9 cellular contexts compared by ENCODE assay signal in the genomic region with DNA sequence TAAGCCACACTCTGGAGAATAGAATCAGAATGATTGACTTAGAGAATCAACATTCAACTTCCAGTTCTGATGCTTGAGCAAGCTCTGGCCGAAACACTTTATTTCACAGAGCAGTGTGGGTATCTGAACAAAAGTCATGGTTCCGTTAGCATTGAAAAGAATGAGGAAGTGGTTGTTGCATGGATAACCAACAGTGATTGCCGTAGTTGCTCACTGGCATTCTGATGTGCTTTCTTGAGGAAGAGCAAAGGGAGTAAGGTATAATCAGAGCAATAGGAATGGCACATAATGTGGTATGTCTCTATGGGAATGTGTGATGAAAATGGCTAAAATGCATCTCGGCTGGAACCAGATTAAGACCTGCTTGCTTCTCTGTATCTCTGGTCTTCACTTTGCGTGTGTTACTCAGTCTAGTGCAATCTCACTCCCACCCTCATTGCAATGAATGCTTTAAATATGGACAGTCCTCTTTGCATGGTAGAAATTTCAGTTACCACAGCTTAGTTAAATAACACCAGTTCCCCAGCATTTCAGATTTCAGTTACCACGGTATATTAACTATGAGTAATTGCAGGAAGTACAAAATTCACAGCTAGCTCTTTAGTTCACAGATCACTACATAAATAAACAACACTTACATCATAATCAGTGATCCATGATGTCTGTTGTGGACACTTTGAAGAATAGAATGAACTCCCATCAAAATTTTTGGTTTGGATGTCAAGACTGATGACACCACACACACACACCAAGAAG. TPM values are rescaled to one million over a fixed set of nuclear protein-coding genes. Genes with fewer than 3 reads are reported as not detected.
DNase-seq lines count a peak whose midpoint lies in the region; ATAC-seq, FAIRE-seq and TF ChIP-seq lines count a peak whose summit lies in the region.
"Had no signal": no experiment of that assay in that cellular context is flagged by ENCODE, and none has a peak within 500 bp of the region (broad histone marks: within the 10 kb centered on the region; RNA-seq: fewer than 3 reads in every experiment).

No MANE protein-coding gene starts in this region.

- CTCF ChIA-PET in H1 (lab: Charles Lee; ENCODE audit: partially characterized antibody) = interaction anchor here (3.5 kb wide), 1 partner anchor 8 kb away, joined by 14 read pairs; a partner anchor contains a TSS
- CTCF ChIA-PET in mammary epithelial cell (lab: Charles Lee; ENCODE audit: low non-redundant PET) = no interaction called here

- WGBS in H1 (ENCODE audit: extremely low coverage in 1 of 2, insufficient coverage in 1 of 2, insufficient read length in 1 of 2, insufficient replicate concordance in 2 of 2, low coverage in 1 of 2, low lambda C conversion rate in 2 of 2, missing lambda C conversion rate in 1 of 2), 2 experiments = 87% methylated on average over 6 of the region's 6 CpGs; no CpG with 5 or more reads in 1 of the 2 experiments
- WGBS in mammary epithelial cell (ENCODE audit: low coverage, missing lambda C conversion rate) = 72% methylated on average over 6 of the region's 6 CpGs

- H3K9ac ChIP-seq in H1 (replicated peaks in 1 of 4; ENCODE audit: extremely low read depth in 1 of 4, low read depth in 3 of 4, low read length in 3 of 4) (no peak overlapping the region), mammary epithelial cell (ENCODE audit: insufficient read depth, low read length) (no peak overlapping the region)

- no peak overlapping the region for H2BK120ac ChIP-seq in H1 (replicated peaks; ENCODE audit: low read depth, low read length)

- no peaks in the 10 kb centered on the region for H3K9me3 ChIP-seq in H1 (ENCODE audit: insufficient read depth in 2 of 2, low read depth in 1 of 2, low read length in 1 of 2)
- no peaks in the 10 kb centered on the region for H3K9me3 ChIP-seq in mammary epithelial cell (replicated peaks; ENCODE audit: insufficient read depth, low read length)
- no peaks in the 10 kb centered on the region for H3K9me3 ChIP-seq in MG63

- H3K79me1 ChIP-seq in H1 (ENCODE audit: low read depth, low read length) = no peaks in the 10 kb centered on the region

- TF ChIP-seq POLR2A in H1 (IDR thresholded peaks at IDR 0.05; ENCODE audit: control extremely low read depth in 1 of 2, low read depth in 2 of 2, low read length in 2 of 2) = no peak

- no peak for TF ChIP-seq RAD21 in H1 (IDR thresholded peaks at IDR 0.05 in 1 of 2, conservative IDR thresholded peaks at IDR 0.05 in 1 of 2; ENCODE audit: low read depth in 2 of 2, low read length in 2 of 2)

- H3K14ac ChIP-seq in H1 (ENCODE audit: insufficient read length) = no peak overlapping the region

- FAIRE-seq in H1 (lab: Jason Lieb, UNC) = no peak

- TF ChIP-seq CTCF in H1 (IDR thresholded peaks at IDR 0.05; ENCODE audit: control extremely low read depth in 1 of 3, insufficient read depth in 1 of 3, low read depth in 1 of 3, low read length in 3 of 3) (no peak), mammary epithelial cell (conservative IDR thresholded peaks at IDR 0.05 in 1 of 2, IDR thresholded peaks at IDR 0.05 in 1 of 2; ENCODE audit: extremely low read depth in 1 of 2, insufficient read depth in 1 of 2, low read depth in 1 of 2, low read length in 2 of 2) (no peak)

- POLR2A ChIA-PET in H1 (lab: Charles Lee; ENCODE audit: partially characterized antibody) = interaction anchor here (0.7 to 1.2 kb wide), 2 partner anchors 8 to 9 kb away, joined by 3 read pairs; a partner anchor contains a TSS

- no peak overlapping the region for H2BK15ac ChIP-seq in H1 (ENCODE audit: low read length)

- H4K20me1 ChIP-seq in H1 (replicated peaks in 1 of 2; ENCODE audit: control insufficient read depth in 1 of 2, insufficient read depth in 2 of 2, low read length in 2 of 2) = no peaks in the 10 kb centered on the region
- no peaks in the 10 kb centered on the region for H4K20me1 ChIP-seq in mammary epithelial cell (ENCODE audit: insufficient read depth, low read length)

- H3K79me2 ChIP-seq in H1 (ENCODE audit: control insufficient read depth in 1 of 2, insufficient read depth in 2 of 2, low read length in 2 of 2) = no peaks in the 10 kb centered on the region
- H3K79me2 ChIP-seq in mammary epithelial cell (ENCODE audit: insufficient read depth, low read length) = no peaks in the 10 kb centered on the region

- no peak for TF ChIP-seq EP300 in H1 (IDR thresholded peaks at IDR 0.05; ENCODE audit: borderline replicate concordance in 1 of 2, low read depth in 2 of 2, low read length in 2 of 2)

- H3K4me1 ChIP-seq in H1 (replicated peaks in 1 of 4; ENCODE audit: control insufficient read depth in 3 of 4, insufficient read depth in 4 of 4, low read length in 3 of 4) (peaks cover 0 to 3% (median 0%) of the 10 kb centered on the region in 4 experiments; a peak in 1 of 7 replicates), mammary epithelial cell (ENCODE audit: insufficient read depth, low read length) (no peaks in the 10 kb centered on the region)

- no peak overlapping the region for H2BK20ac ChIP-seq in H1 (ENCODE audit: low read length)

- no peaks in the 10 kb centered on the region for H3K36me3 ChIP-seq in H1 (ENCODE audit: control insufficient read depth in 2 of 4, insufficient read depth in 4 of 4, low read length in 3 of 4)
- no peaks in the 10 kb centered on the region for H3K36me3 ChIP-seq in mammary epithelial cell (ENCODE audit: insufficient read depth, low read length)
- H3K36me3 ChIP-seq in MG63 = no peaks in the 10 kb centered on the region

- peak overlapping the region; percentile 29; the same call in 1 of the 2 replicates for H3K4me3 ChIP-seq in GM08714 (ENCODE audit: low read length)
- H3K4me3 ChIP-seq in H1 (ENCODE audit: extremely low read depth in 1 of 4, insufficient read depth in 2 of 4, low read depth in 3 of 4, low read length in 4 of 4) = no peak overlapping the region
- H3K4me3 ChIP-seq in mammary epithelial cell (replicated peaks in 1 of 3; ENCODE audit: insufficient read depth in 1 of 3, low read depth in 2 of 3, low read length in 3 of 3) = no peak overlapping the region
- no peak overlapping the region for H3K4me3 ChIP-seq in MG63

- intact Hi-C loops in cardiac septum (cut with DNase I) (no loop called here), mammary epithelial cell (cut with micrococcal nuclease) (no loop called here)

- H3K23ac ChIP-seq in H1 (ENCODE audit: insufficient read length) = no peak overlapping the region

- no peak overlapping the region for H2BK5ac ChIP-seq in H1 (ENCODE audit: low read depth, low read length)

- in situ Hi-C loops in mammary epithelial cell (cut with MboI; ENCODE audit: low sequenced_read_pairs in 2 of 2) = no loop called here

- no peak overlapping the region for H3K4me2 ChIP-seq in H1 (ENCODE audit: insufficient read depth in 1 of 2, low read depth in 2 of 2, low read length in 2 of 2)
- H3K4me2 ChIP-seq in mammary epithelial cell (ENCODE audit: insufficient read depth, low read depth, low read length) = no peak overlapping the region

- dilution Hi-C loops in mammary epithelial cell (cut with HindIII; ENCODE audit: low sequenced_read_pairs) = no loop called here

- no peak for DNase-seq in H1 (ENCODE audit: low read depth in 1 of 2, low spot score in 2 of 2)
- DNase-seq in central memory CD4-positive, alpha-beta T cell = no peak
- no peak for DNase-seq in cardiac septum (ENCODE audit: low spot score)
- no peak for DNase-seq in mammary epithelial cell
- no peak for DNase-seq in MG63
- DNase-seq: NCI-H524 treated with DMSO at 0.1 percent for 48 hours had no signal

- BruUV-seq in mammary epithelial cell (replicated peaks; lab: Mats Ljungman, UMichigan) = no TSS peak

- H3K23me2 ChIP-seq in H1 (ENCODE audit: low read depth, low read length) = no peaks in the 10 kb centered on the region

- H3K27me3 ChIP-seq in H1 (replicated peaks in 1 of 4; ENCODE audit: control insufficient read depth in 3 of 4, extremely low read depth in 1 of 4, insufficient read depth in 3 of 4, low read length in 3 of 4) (no peaks in the 10 kb centered on the region), mammary epithelial cell (ENCODE audit: insufficient read depth, low read length) (peaks cover 4% of the 10 kb centered on the region), MG63 (no peaks in the 10 kb centered on the region; the same call in 1 of the 2 replicates)

- peak; percentile 76 for ATAC-seq in GM21526 (IDR thresholded peaks at IDR 0.05; ENCODE audit: low FRiP score, unreplicated experiment)
- peak; percentile 53 for ATAC-seq in HG03469 (IDR thresholded peaks at IDR 0.05; ENCODE audit: unreplicated experiment)

- H3K56ac ChIP-seq in H1 (replicated peaks; ENCODE audit: insufficient read length, low read depth, low read length) = no peak overlapping the region

- no peak overlapping the region for H4K5ac ChIP-seq in H1 (ENCODE audit: insufficient read length, low read depth, low read length)

- H4K91ac ChIP-seq in H1 (replicated peaks; ENCODE audit: insufficient read length, low read length) = no peak overlapping the region

- H3K18ac ChIP-seq in H1 (ENCODE audit: extremely low read depth, low read length) = no peak overlapping the region

- H2BK12ac ChIP-seq in H1 (ENCODE audit: low read depth, low read length) = no peak overlapping the region

- H3K27ac ChIP-seq in H1 (ENCODE audit: low read depth, low read length) (no peak overlapping the region), mammary epithelial cell (ENCODE audit: insufficient read depth, low read depth, low read length) (no peak overlapping the region)

- no peak overlapping the region for H2AK5ac ChIP-seq in H1 (ENCODE audit: low read depth, low read length)

- no peak overlapping the region for H4K8ac ChIP-seq in H1 (ENCODE audit: extremely low read depth, insufficient read depth, low read length)

- H2AFZ ChIP-seq in H1 (ENCODE audit: low read length) (peak overlapping the region; percentile 86), mammary epithelial cell (ENCODE audit: low read depth, low read length) (no peak overlapping the region)

- H3K4ac ChIP-seq in H1 (replicated peaks; ENCODE audit: insufficient read length, low read depth, low read length) = no peak overlapping the region

TF ChIP-seq in H1, 55 proteins besides CTCF, POLR2A, EP300 and RAD21 (continues in another document):
- TF ChIP-seq CTBP2 (IDR thresholded peaks at IDR 0.05; ENCODE audit: borderline replicate concordance, insufficient read depth, insufficient read length, low read length) (no peak), CBX5 (IDR thresholded peaks at IDR 0.05; ENCODE audit: low read depth, low read length) (no peak)

RNA-seq across cellular contexts. Expression of a gene that starts 7.8 kb away (rescaled TPM):
- 42.1 and 45.9 TPM in 2 replicates for total RNA-seq in H1 (2021; fragmentation: NEBNext Ultra II Directional; extraction: Animal tissue kit (Norgen Biotek cat#: 25700))
- polyA plus RNA-seq in H1 (2011; rRNA removed) = 11.6 and 19.7 TPM in 2 replicates
- polyA plus RNA-seq in H1 (2011; cell fraction: cytosol; rRNA removed) = 25.6 TPM
- polyA plus RNA-seq in H1 (2011; cell fraction: nucleus; rRNA removed) = 14.5 TPM
- polyA plus RNA-seq in H1 (2012, experiment 1 of 2) = 26.6 to 45.7 TPM (median 29.0 TPM) in 4 replicates
- 12.6 TPM for polyA plus RNA-seq in H1 (2012, experiment 2 of 2)
- 41.6 TPM for polyA plus RNA-seq in H1 (2013, experiment 1 of 2)
- 35.7 TPM for polyA plus RNA-seq in H1 (2013, experiment 2 of 2)
- 14.5 and 18.1 TPM in 2 replicates for polyA minus RNA-seq in H1 (2011; rRNA and poly(A)+ RNA removed)
- polyA minus RNA-seq in H1 (2011; cell fraction: cytosol; rRNA and poly(A)+ RNA removed) = 22.2 TPM
- polyA minus RNA-seq in H1 (2011; cell fraction: nucleus; rRNA and poly(A)+ RNA removed) = 37.2 TPM
- 86.8 TPM for total RNA-seq in cardiac septum
- total RNA-seq in mammary epithelial cell = 10 to 100 TPM; 36.1 to 47.8 TPM
- polyA plus RNA-seq in mammary epithelial cell = 10.3 TPM
- 20.0 TPM for polyA minus RNA-seq in mammary epithelial cell
- total RNA-seq in MG63 (2014; rRNA removed; shearing (Covaris generic); ENCODE audit: low replicate concordance) = 79.5 and 111 TPM in 2 replicates
